23 cellular contexts compared by ENCODE assay signal in the genomic region with DNA sequence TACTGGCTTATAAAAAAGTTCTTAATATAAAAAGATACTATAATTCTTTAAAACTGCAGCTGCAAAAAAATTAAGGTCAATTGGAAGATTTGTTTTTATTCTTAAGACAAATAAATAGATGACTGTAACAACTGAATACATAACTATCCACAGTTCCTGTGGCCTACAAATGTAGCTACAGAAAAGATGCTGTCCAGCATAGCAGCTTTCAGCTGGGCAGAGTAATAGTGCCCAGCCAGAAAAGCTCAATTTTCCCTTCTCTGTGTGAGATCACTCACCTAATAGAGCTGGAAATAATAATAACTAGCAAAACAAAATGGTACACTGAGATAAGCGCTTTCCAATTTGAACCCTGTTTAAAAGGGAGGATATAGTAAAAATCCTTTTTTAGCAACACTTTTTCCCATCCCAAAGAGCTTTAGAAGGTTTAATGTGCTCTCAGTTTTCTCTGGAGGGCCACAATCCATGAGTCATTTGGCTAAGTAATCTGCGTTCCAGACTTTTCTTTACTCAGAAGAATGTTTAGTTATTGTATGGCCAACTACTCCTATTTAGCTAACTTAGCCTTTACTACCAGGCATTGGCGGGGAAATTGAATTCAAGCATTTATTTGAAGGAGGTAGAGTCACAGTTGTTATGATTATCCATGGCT.
DNase-seq lines count a peak whose midpoint lies in the region; TF ChIP-seq lines count a peak whose summit lies in the region.
"Had no signal": no experiment of that assay in that cellular context is flagged by ENCODE, and none has a peak within 500 bp of the region (broad histone marks: within the 10 kb centered on the region; RNA-seq: fewer than 3 reads in every experiment).

No MANE protein-coding gene starts in this region.

- no peak overlapping the region for H3K4me2 ChIP-seq in Karpas-422 (ENCODE audit: low read depth, low read length, poor library complexity, severe bottlenecking)
- H3K4me2 ChIP-seq: A549 had no signal

- H3K4me3 ChIP-seq in AG04450 (ENCODE audit: low read depth, low read length) (no peak overlapping the region), fibroblast of villous mesenchyme (ENCODE audit: low read depth, low read length) (no peak overlapping the region), Karpas-422 (ENCODE audit: low read length) (no peak overlapping the region)
- H3K4me3 ChIP-seq: A549, colonic mucosa, heart left ventricle, suprapubic skin had no signal

- peak overlapping the region; percentile 54 for H3K27ac Mint-ChIP-seq in HFFc6
- H3K27ac Mint-ChIP-seq: activated CD4-positive, alpha-beta T cell treated with anti-CD3 and anti-CD28 coated beads, Interleukin-2, amount 10 ng/mL, durations not matched to agents 7 days and 5 days; activated CD8-positive, alpha-beta memory T cell treated with anti-CD3 and anti-CD28 coated beads, Interleukin-2, amount 10 ng/mL, durations not matched to agents 7 days and 5 days; brain; memory B cell; stimulated activated effector memory CD8-positive, alpha-beta T cell treated with anti-CD3 and anti-CD28 coated beads, Interleukin-12 subunit alpha, Interleukin-12 subunit beta, amount 100 ng/mL, for 72 hours had no signal

- POLR2A ChIA-PET in AG04450 (lab: Yijun Ruan, JAX): interaction anchor here (2.0 kb wide), 1 partner anchor 158 kb away, joined by 9 read pairs; the partner anchor contains the start of gene SLC39A10

- CTCF ChIA-PET in AG04450 (lab: Charles Lee): interaction anchor here (0.8 to 3.0 kb wide), 9 partner anchors 8 to 165 kb away, joined by 3 to 32 read pairs (median 4); partner anchors contain the start of gene SLC39A10

- no peak overlapping the region for H2AFZ ChIP-seq in Karpas-422 (ENCODE audit: low read length)

- H3K36me3 Mint-ChIP-seq in HFFc6 (ENCODE audit: low read depth): no peaks in the 10 kb centered on the region
- H3K36me3 Mint-ChIP-seq: brain; stimulated activated effector memory CD8-positive, alpha-beta T cell treated with anti-CD3 and anti-CD28 coated beads, Interleukin-12 subunit alpha, Interleukin-12 subunit beta, amount 100 ng/mL, for 72 hours had no signal

- no peak overlapping the region for H3K9ac ChIP-seq in Karpas-422 (ENCODE audit: low read length)

- H3K9me3 Mint-ChIP-seq in HFFc6: no peaks in the 10 kb centered on the region
- H3K9me3 Mint-ChIP-seq: brain; memory B cell; stimulated activated effector memory CD8-positive, alpha-beta T cell treated with anti-CD3 and anti-CD28 coated beads, Interleukin-12 subunit alpha, Interleukin-12 subunit beta, amount 100 ng/mL, for 72 hours had no signal

- no peak overlapping the region for H3K4me3 Mint-ChIP-seq in HFFc6
- H3K4me3 Mint-ChIP-seq: activated CD4-positive, alpha-beta T cell treated with anti-CD3 and anti-CD28 coated beads, Interleukin-2, amount 10 ng/mL, durations not matched to agents 7 days and 5 days; activated CD8-positive, alpha-beta memory T cell treated with anti-CD3 and anti-CD28 coated beads, Interleukin-2, amount 10 ng/mL, durations not matched to agents 7 days and 5 days; brain; memory B cell; stimulated activated effector memory CD8-positive, alpha-beta T cell treated with anti-CD3 and anti-CD28 coated beads, Interleukin-12 subunit alpha, Interleukin-12 subunit beta, amount 100 ng/mL, for 72 hours had no signal

- H3K4me1 Mint-ChIP-seq in HFFc6 (ENCODE audit: low read depth): peaks cover 49% of the 10 kb centered on the region

- no peaks in the 10 kb centered on the region for H4K20me1 ChIP-seq in Karpas-422 (ENCODE audit: insufficient read depth, low read depth, low read length)

- H3K79me2 ChIP-seq in Karpas-422 (ENCODE audit: low read length): no peaks in the 10 kb centered on the region

- H3K4me1 ChIP-seq in Karpas-422 (ENCODE audit: low read length): peaks cover 44% of the 10 kb centered on the region
- H3K4me1 ChIP-seq: colonic mucosa, heart left ventricle, suprapubic skin had no signal

- H3K27ac ChIP-seq in AG04450 (ENCODE audit: low read depth, low read length) (peak overlapping the region; percentile 33), Karpas-422 (ENCODE audit: low read length) (no peak overlapping the region)
- H3K27ac ChIP-seq: colonic mucosa, heart left ventricle, HL-60, suprapubic skin, WERI-Rb-1 had no signal

- H3K9me2 ChIP-seq in Karpas-422 (replicated peaks; ENCODE audit: insufficient read depth, low read length): no peaks in the 10 kb centered on the region

- H3K27me3 Mint-ChIP-seq in HFFc6 (ENCODE audit: insufficient read depth): no peaks in the 10 kb centered on the region
- H3K27me3 Mint-ChIP-seq: activated CD4-positive, alpha-beta T cell treated with anti-CD3 and anti-CD28 coated beads, Interleukin-2, amount 10 ng/mL, durations not matched to agents 7 days and 5 days; activated CD8-positive, alpha-beta memory T cell treated with anti-CD3 and anti-CD28 coated beads, Interleukin-2, amount 10 ng/mL, durations not matched to agents 7 days and 5 days; brain; memory B cell had no signal

- H3K27me3 ChIP-seq in AG04450 (ENCODE audit: control insufficient read depth, insufficient read depth, low read length) (no peaks in the 10 kb centered on the region), Karpas-422 (ENCODE audit: low read length) (no peaks in the 10 kb centered on the region)
- H3K27me3 ChIP-seq: colonic mucosa, heart left ventricle, suprapubic skin had no signal

- TF ChIP-seq CTCF in AG04450 (IDR thresholded peaks at IDR 0.05; ENCODE audit: low read depth, low read length) (no peak), HFFc6 (IDR thresholded peaks at IDR 0.05) (no peak), fibroblast of villous mesenchyme (IDR thresholded peaks at IDR 0.05; ENCODE audit: insufficient read depth, low read depth, low read length) (no peak)

- H3K9me3 ChIP-seq in AG04450 (ENCODE audit: control insufficient read depth, insufficient read depth, low read length) (no peaks in the 10 kb centered on the region), Karpas-422 (ENCODE audit: low read length) (no peaks in the 10 kb centered on the region)
- H3K9me3 ChIP-seq: A549, colonic mucosa, heart left ventricle, suprapubic skin had no signal

- H3K36me3 ChIP-seq in Karpas-422 (ENCODE audit: insufficient read depth, low read length): no peaks in the 10 kb centered on the region
- H3K36me3 ChIP-seq: colonic mucosa, heart left ventricle, suprapubic skin, WERI-Rb-1 had no signal

- DNase-seq in AG04450 (ENCODE audit: low read depth, low spot score): no peak
- DNase-seq in HFFc6: peak; percentile 41
- DNase-seq in astrocyte of the hippocampus (ENCODE audit: low read depth, low spot score): peak; percentile 34
- DNase-seq in fibroblast of villous mesenchyme (ENCODE audit: low read depth): peak; percentile 42
- no peak for DNase-seq in NCI-H510A (lab: John Stamatoyannopoulos, UW)
- DNase-seq in middle frontal gyrus (ENCODE audit: extremely low spot score, low spot score): no peak
- no peak for DNase-seq in RPMI8226
- DNase-seq in Karpas-422: no peak
- DNase-seq: C1 segment of cervical spinal cord, NCI-H1105 treated with DMSO at 0.1 percent for 48 hours, NCI-H2029, NCI-H774 had no signal

Comparison
In these comparisons a context has a peak if more than half of its experiments do, and no peak if none do; other contexts are left out.
1. DNase-seq: peak in HFFc6 (single experiment), astrocyte of the hippocampus (single experiment) and fibroblast of villous mesenchyme (single experiment); none in AG04450 (single experiment), NCI-H510A (single experiment), middle frontal gyrus (single experiment), RPMI8226 (single experiment) and Karpas-422 (single experiment).